Comparison of ENCODE assay signal across 1 cellular context in genomic region chr6:108464506-108465084, GRCh38.
TF ChIP-seq lines count a peak whose summit lies in the region.

No MANE protein-coding gene starts in this region.

TF ChIP-seq in GM23338, 12 proteins besides CTCF, POLR2A, EP300 and RAD21 (continued from another document):
- TF ChIP-seq ZNF462 (CRISPR knock-in tag; IDR thresholded peaks at IDR 0.05) (no peak), STAT1 (IDR thresholded peaks at IDR 0.05; ENCODE audit: unreplicated experiment) (no peak), POLR2AphosphoS5 (IDR thresholded peaks at IDR 0.05; ENCODE audit: low read depth) (no peak), JUNB (IDR thresholded peaks at IDR 0.05; ENCODE audit: unreplicated experiment) (no peak), ZNF114 (CRISPR knock-in tag; IDR thresholded peaks at IDR 0.05) (no peak), NANOG (IDR thresholded peaks at IDR 0.05; ENCODE audit: borderline replicate concordance) (no peak), ZNF331 (CRISPR knock-in tag; IDR thresholded peaks at IDR 0.05; ENCODE audit: low read depth) (no peak), ETS1 (IDR thresholded peaks at IDR 0.05) (no peak)
